In the genomic region with DNA sequence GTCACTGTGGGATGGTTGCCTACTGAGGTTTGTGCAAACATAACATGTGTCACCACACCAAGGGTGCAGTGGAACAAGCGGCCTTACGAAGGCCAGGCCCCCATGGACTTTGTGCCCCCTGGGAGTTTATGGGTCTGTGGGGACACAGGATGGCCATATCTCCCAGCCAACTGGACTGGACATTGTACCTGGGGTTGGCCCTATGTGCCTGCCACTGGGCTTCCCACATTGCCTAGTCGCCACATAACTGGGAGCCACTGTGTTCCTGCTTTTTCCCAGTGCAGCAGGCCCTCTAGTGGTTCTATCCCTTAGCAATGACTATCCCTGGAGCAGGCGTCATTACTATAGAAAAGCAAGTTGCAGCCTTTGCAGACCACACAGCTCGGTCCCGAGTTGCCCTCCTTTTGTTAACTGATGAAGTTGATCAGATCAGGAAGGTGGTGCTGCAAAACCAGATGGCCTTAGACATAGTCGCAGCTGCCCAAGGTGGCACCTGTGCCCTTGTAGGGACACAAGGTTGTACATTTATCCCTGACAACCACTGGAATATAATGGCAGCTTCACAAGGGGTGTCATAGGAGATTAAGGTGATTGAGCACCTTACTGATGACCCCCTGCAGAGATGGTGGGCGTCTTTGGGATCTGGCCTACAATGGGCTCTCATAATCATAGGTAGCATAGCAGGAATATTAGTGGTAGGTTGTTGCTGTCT, we compare ENCODE assay signal across 9 cellular contexts. TPM values are rescaled to one million over a fixed set of nuclear protein-coding genes. Genes with fewer than 3 reads are reported as not detected.
DNase-seq lines count a peak whose midpoint lies in the region; ATAC-seq, FAIRE-seq and TF ChIP-seq lines count a peak whose summit lies in the region.
"Had no signal": no experiment of that assay in that cellular context is flagged by ENCODE, and none has a peak within 500 bp of the region (broad histone marks: within the 10 kb centered on the region; RNA-seq: fewer than 3 reads in every experiment).

No MANE protein-coding gene starts in this region.

- FAIRE-seq in D721Med (lab: Jason Lieb, UNC), result no peak
- FAIRE-seq in K562 (lab: Jason Lieb, UNC), result peak; percentile 75

- in situ Hi-C loops in K562 (cut with MboI), result loop anchor here (10.0 kb wide), 1 partner anchor 192 kb away; a partner anchor contains a TSS

- no peaks in the 10 kb centered on the region for H3K79me2 ChIP-seq in K562 (ENCODE audit: control insufficient read depth, insufficient read depth, low read length)

- POLR2A ChIA-PET in K562 (lab: Yijun Ruan, JAX), result interaction anchor here (0.6 to 1.4 kb wide), 3 partner anchors 16 to 252 kb away, joined by 3 read pairs; no protein-coding TSS in a partner anchor

- peak; percentile 78 to 91 for TF ChIP-seq RAD21 in K562 (CRISPR knock-in tag; conservative IDR thresholded peaks at IDR 0.05 in 1 of 2, IDR thresholded peaks at IDR 0.05 in 1 of 2)

- peak overlapping the region; percentile 40; the same call in 1 of the 2 replicates for H2AFZ ChIP-seq in K562 (ENCODE audit: low read depth, low read length)

- H3K9me3 ChIP-seq in K562 (replicated peaks; ENCODE audit: control insufficient read depth, insufficient read depth, low read depth, low read length) (no peaks in the 10 kb centered on the region), suprapubic skin (no peaks in the 10 kb centered on the region)

- TF ChIP-seq CTCF in D721Med (IDR thresholded peaks at IDR 0.05; ENCODE audit: insufficient read depth, missing control alignments), result peak; percentile 50
- TF ChIP-seq CTCF in K562 (IDR thresholded peaks at IDR 0.05 in 2 of 3, conservative IDR thresholded peaks at IDR 0.05 in 1 of 3; ENCODE audit: insufficient read depth in 2 of 3, low read depth in 1 of 3, low read length in 3 of 3), result peak; percentile 64 to 72 (median 71)
- peak in 1 of 2 donors; percentile 39 for TF ChIP-seq CTCF in suprapubic skin (IDR thresholded peaks at IDR 0.05)

- H3K9me3 Mint-ChIP-seq in activated CD8-positive, alpha-beta memory T cell treated with anti-CD3 and anti-CD28 coated beads, Interleukin-2, amount 10 ng/mL, durations not matched to agents 7 days and 5 days (ENCODE audit: low read depth), result no peaks in the 10 kb centered on the region
- no peaks in the 10 kb centered on the region for H3K9me3 Mint-ChIP-seq in activated T-helper 17 cell treated with anti-CD3 and anti-CD28 coated beads, Interleukin-2, amount 50 U/mL, for 72 hours

- peaks cover 0 to 6% of the 10 kb centered on the region in 2 experiments; a peak in 3 of 5 replicates for H3K4me1 ChIP-seq in K562 (replicated peaks in 1 of 2; ENCODE audit: control insufficient read depth in 2 of 2, insufficient read depth in 2 of 2, low read length in 2 of 2)
- H3K4me1 ChIP-seq in suprapubic skin, result peaks cover 10% of the 10 kb centered on the region

- intact Hi-C loops in K562 (cut with micrococcal nuclease), result loop anchor here (1.0 to 5.0 kb wide), 5 partner anchors 59 to 344 kb away; a partner anchor contains a TSS

- CTCF ChIA-PET in K562 (lab: Yijun Ruan, JAX; ENCODE audit: low intra/inter-chr PET ratio), result interaction anchor here (0.6 to 1.7 kb wide), 3 partner anchors 75 to 279 kb away, joined by 3 to 7 read pairs (median 3); no protein-coding TSS in a partner anchor
- CTCF ChIA-PET in activated CD8-positive, alpha-beta memory T cell treated with anti-CD3 and anti-CD28 coated beads, Interleukin-2, amount 10 ng/mL, durations not matched to agents 7 days and 5 days (lab: Charles Lee), result interaction anchor here (1.1 to 6.7 kb wide), 4 partner anchors 9 to 279 kb away, joined by 4 to 89 read pairs (median 42); a partner anchor contains a TSS

- no peak overlapping the region for H3K27ac Mint-ChIP-seq in activated CD8-positive, alpha-beta memory T cell treated with anti-CD3 and anti-CD28 coated beads, Interleukin-2, amount 10 ng/mL, durations not matched to agents 7 days and 5 days
- H3K27ac Mint-ChIP-seq in activated T-helper 17 cell treated with anti-CD3 and anti-CD28 coated beads, Interleukin-2, amount 50 U/mL, for 72 hours, result no peak overlapping the region

- H3K9ac ChIP-seq in K562 (ENCODE audit: insufficient read depth in 1 of 2, low read depth in 2 of 2, low read length in 2 of 2), result no peak overlapping the region

- H3K36me3 Mint-ChIP-seq in activated CD8-positive, alpha-beta memory T cell treated with anti-CD3 and anti-CD28 coated beads, Interleukin-2, amount 10 ng/mL, durations not matched to agents 7 days and 5 days, result no peaks in the 10 kb centered on the region
- no peaks in the 10 kb centered on the region for H3K36me3 Mint-ChIP-seq in activated T-helper 17 cell treated with anti-CD3 and anti-CD28 coated beads, Interleukin-2, amount 50 U/mL, for 72 hours (ENCODE audit: low read depth)

- TF ChIP-seq EP300 in K562 (IDR thresholded peaks at IDR 0.05; ENCODE audit: low read length) (no peak), suprapubic skin (IDR thresholded peaks at IDR 0.05) (no peak)

- no peak overlapping the region for H3K4me3 Mint-ChIP-seq in activated CD8-positive, alpha-beta memory T cell treated with anti-CD3 and anti-CD28 coated beads, Interleukin-2, amount 10 ng/mL, durations not matched to agents 7 days and 5 days
- no peak overlapping the region for H3K4me3 Mint-ChIP-seq in activated T-helper 17 cell treated with anti-CD3 and anti-CD28 coated beads, Interleukin-2, amount 50 U/mL, for 72 hours

- no peaks in the 10 kb centered on the region for H3K36me3 ChIP-seq in K562 (ENCODE audit: control insufficient read depth, insufficient read depth, low read length)
- no peaks in the 10 kb centered on the region for H3K36me3 ChIP-seq in suprapubic skin

- DNase-seq in D721Med (ENCODE audit: insufficient read length, low spot score), result no peak
- peak; percentile 76 for DNase-seq in HuH-7.5 (ENCODE audit: low spot score)
- DNase-seq in K562 (ENCODE audit: extremely low read depth in 1 of 4, low spot score in 3 of 4), result peak in 2 of 4 experiments; percentile 44 to 66
- DNase-seq in medulla oblongata (ENCODE audit: extremely low spot score), result peak; percentile 28
- no peak for DNase-seq in activated CD8-positive, alpha-beta memory T cell treated with anti-CD3 and anti-CD28 coated beads, Interleukin-2, amount 10 ng/mL, durations not matched to agents 7 days and 5 days
- DNase-seq in globus pallidus (ENCODE audit: low spot score), result no peak
- DNase-seq in suprapubic skin (ENCODE audit: low spot score in 2 of 2), result no peak

- H3K4me1 Mint-ChIP-seq in activated CD8-positive, alpha-beta memory T cell treated with anti-CD3 and anti-CD28 coated beads, Interleukin-2, amount 10 ng/mL, durations not matched to agents 7 days and 5 days, result peaks cover 10% of the 10 kb centered on the region
- peaks cover 8% of the 10 kb centered on the region for H3K4me1 Mint-ChIP-seq in activated T-helper 17 cell treated with anti-CD3 and anti-CD28 coated beads, Interleukin-2, amount 50 U/mL, for 72 hours

- H3K9me1 ChIP-seq in K562 (ENCODE audit: control insufficient read depth, insufficient read depth, low read length), result no peaks in the 10 kb centered on the region

- H3K4me3 ChIP-seq in K562, result no peak overlapping the region
- no peak overlapping the region for H3K4me3 ChIP-seq in suprapubic skin

- H3K27ac ChIP-seq in K562 (ENCODE audit: extremely low read depth, low read depth, low read length) (no peak overlapping the region), suprapubic skin (no peak overlapping the region)

- ATAC-seq in K562, result peak; percentile 69
- no peak for ATAC-seq in activated CD8-positive, alpha-beta memory T cell treated with anti-CD3 and anti-CD28 coated beads, Interleukin-2, amount 10 ng/mL, durations not matched to agents 7 days and 5 days
- ATAC-seq in activated T-helper 17 cell treated with anti-CD3 and anti-CD28 coated beads, Interleukin-2, amount 50 U/mL, for 72 hours (replicated peaks), result no peak

- no peak overlapping the region for H3K4me2 ChIP-seq in K562 (ENCODE audit: insufficient read depth, low read length)

- WGBS in K562 (ENCODE audit: insufficient coverage, low coverage, missing lambda C conversion rate), result 25% methylated on average over 8 of the region's 8 CpGs
- 45% methylated on average over 8 of the region's 8 CpGs for WGBS in suprapubic skin

- H4K20me1 ChIP-seq in K562 (replicated peaks; ENCODE audit: control insufficient read depth, insufficient read depth, low read length), result no peaks in the 10 kb centered on the region

- no peaks in the 10 kb centered on the region for H3K27me3 Mint-ChIP-seq in activated CD8-positive, alpha-beta memory T cell treated with anti-CD3 and anti-CD28 coated beads, Interleukin-2, amount 10 ng/mL, durations not matched to agents 7 days and 5 days
- no peaks in the 10 kb centered on the region for H3K27me3 Mint-ChIP-seq in activated T-helper 17 cell treated with anti-CD3 and anti-CD28 coated beads, Interleukin-2, amount 50 U/mL, for 72 hours

- BruUV-seq in K562 (replicated peaks; lab: Mats Ljungman, UMichigan), result no TSS peak

- TF ChIP-seq POLR2A in K562 (conservative IDR thresholded peaks at IDR 0.05) (no peak), suprapubic skin (IDR thresholded peaks at IDR 0.05) (no peak)

- H3K27me3 ChIP-seq in K562 (ENCODE audit: control insufficient read depth in 2 of 2, insufficient read depth in 2 of 2, low read length in 2 of 2) (no peaks in the 10 kb centered on the region), suprapubic skin (no peaks in the 10 kb centered on the region)

RNA-seq across cellular contexts. Expression of a gene that starts 15.2 kb away (rescaled TPM):
- not detected in 2 replicates for total RNA-seq in K562 (2011; cell fraction: chromatin; rRNA removed; ENCODE audit: low replicate concordance)
- total RNA-seq in K562 (2011; cell fraction: nucleolus; rRNA removed), result not detected in 2 replicates
- total RNA-seq in K562 (2011; cell fraction: nucleoplasm; rRNA removed), result not detected in 2 replicates
- total RNA-seq in K562 (2014; rRNA removed) (not detected in 2 replicates), K562 (2014; rRNA removed; fragmentation: Illumina TruSeq; extraction: Trizol) (not detected in 2 replicates), K562 (2015; rRNA removed; fragmentation: Illumina TruSeq; extraction: Trizol) (not detected in 2 replicates), K562 (2021) (not detected in 2 replicates), suprapubic skin (not detected)
- polyA plus RNA-seq in K562 (2011; rRNA removed) (not detected in 2 replicates), K562 (2014; fragmentation: Illumina TruSeq; extraction: Trizol) (not detected in 2 replicates), K562 (2014; fragmentation: Nextera tagmentation; extraction: Ambion mirVana) (under 1 TPM in 1 of 2 experiments, not detected in 1; 0.24 TPM), K562 (2014; rRNA removed) (not detected in 2 replicates)
- not detected in 2 replicates for polyA plus RNA-seq in K562 (2011; cell fraction: cytosol; rRNA removed)
- polyA plus RNA-seq in K562 (2011; cell fraction: nucleus; rRNA removed), result not detected in 2 replicates
- polyA plus RNA-seq in K562 (2012), result not detected in 2 replicates
- not detected in 2 replicates for polyA minus RNA-seq in K562 (2011; rRNA and poly(A)+ RNA removed)
- polyA minus RNA-seq in K562 (2011; cell fraction: cytosol; rRNA and poly(A)+ RNA removed), result not detected in 2 replicates
- not detected in 2 replicates for polyA minus RNA-seq in K562 (2011; cell fraction: nucleus; rRNA and poly(A)+ RNA removed)
- not detected for total RNA-seq in activated CD8-positive, alpha-beta memory T cell treated with anti-CD3 and anti-CD28 coated beads, Interleukin-2, amount 10 ng/mL, durations not matched to agents 7 days and 5 days
- total RNA-seq in activated T-helper 17 cell treated with anti-CD3 and anti-CD28 coated beads, Interleukin-2, amount 50 U/mL, for 72 hours, result not detected
- polyA plus RNA-seq: esophagus had no signal

RNA-seq across cellular contexts. Expression of a gene that starts 18.5 kb away (rescaled TPM):
- not detected in 2 replicates for total RNA-seq in K562 (2011; cell fraction: chromatin; rRNA removed; ENCODE audit: low replicate concordance)
- total RNA-seq in K562 (2011; cell fraction: nucleolus; rRNA removed), result not detected in 2 replicates
- total RNA-seq in K562 (2011; cell fraction: nucleoplasm; rRNA removed), result not detected in 2 replicates
- not detected in 2 replicates for total RNA-seq in K562 (2014; rRNA removed)
- 0.22 TPM in 1 of 2 replicates, not detected in the other for total RNA-seq in K562 (2014; rRNA removed; fragmentation: Illumina TruSeq; extraction: Trizol)
- total RNA-seq in K562 (2015; rRNA removed; fragmentation: Illumina TruSeq; extraction: Trizol), result not detected in 2 replicates
- total RNA-seq in K562 (2021), result not detected in 2 replicates
- not detected in 2 replicates for polyA plus RNA-seq in K562 (2011; rRNA removed)
- polyA plus RNA-seq in K562 (2011; cell fraction: cytosol; rRNA removed), result not detected in 2 replicates
- polyA plus RNA-seq in K562 (2011; cell fraction: nucleus; rRNA removed), result not detected in 2 replicates
- polyA plus RNA-seq in K562 (2012), result not detected in 2 replicates
- polyA plus RNA-seq in K562 (2014; fragmentation: Illumina TruSeq; extraction: Trizol), result 0.16 TPM in 1 of 2 replicates, not detected in the other
- polyA plus RNA-seq in K562 (2014; fragmentation: Nextera tagmentation; extraction: Ambion mirVana), result under 1 TPM in 1 of 2 experiments, not detected in 1; 0.29 TPM
- not detected in 2 replicates for polyA plus RNA-seq in K562 (2014; rRNA removed)
- polyA minus RNA-seq in K562 (2011; rRNA and poly(A)+ RNA removed), result not detected in 2 replicates
- not detected in 2 replicates for polyA minus RNA-seq in K562 (2011; cell fraction: cytosol; rRNA and poly(A)+ RNA removed)
- not detected in 2 replicates for polyA minus RNA-seq in K562 (2011; cell fraction: nucleus; rRNA and poly(A)+ RNA removed)
- not detected for total RNA-seq in activated CD8-positive, alpha-beta memory T cell treated with anti-CD3 and anti-CD28 coated beads, Interleukin-2, amount 10 ng/mL, durations not matched to agents 7 days and 5 days
- total RNA-seq in activated T-helper 17 cell treated with anti-CD3 and anti-CD28 coated beads, Interleukin-2, amount 50 U/mL, for 72 hours, result not detected
- total RNA-seq in suprapubic skin, result not detected
- polyA plus RNA-seq: esophagus had no signal

RNA-seq across cellular contexts. Expression of a gene that starts 35.1 kb away (rescaled TPM):
- not detected in 2 replicates for total RNA-seq in K562 (2011; cell fraction: chromatin; rRNA removed; ENCODE audit: low replicate concordance)
- not detected in 2 replicates for total RNA-seq in K562 (2011; cell fraction: nucleolus; rRNA removed)
- total RNA-seq in K562 (2011; cell fraction: nucleoplasm; rRNA removed), result not detected in 2 replicates
- not detected in 2 replicates for total RNA-seq in K562 (2014; rRNA removed)
- not detected in 2 replicates for total RNA-seq in K562 (2014; rRNA removed; fragmentation: Illumina TruSeq; extraction: Trizol)
- not detected in 2 replicates for total RNA-seq in K562 (2015; rRNA removed; fragmentation: Illumina TruSeq; extraction: Trizol)
- total RNA-seq in K562 (2021), result not detected in 2 replicates
- not detected in 2 replicates for polyA plus RNA-seq in K562 (2011; rRNA removed)
- not detected in 2 replicates for polyA plus RNA-seq in K562 (2011; cell fraction: cytosol; rRNA removed)
- not detected in 2 replicates for polyA plus RNA-seq in K562 (2011; cell fraction: nucleus; rRNA removed)
- polyA plus RNA-seq in K562 (2012), result not detected in 2 replicates
- polyA plus RNA-seq in K562 (2014; fragmentation: Illumina TruSeq; extraction: Trizol), result not detected in 2 replicates
- polyA plus RNA-seq in K562 (2014; fragmentation: Nextera tagmentation; extraction: Ambion mirVana), result not detected
- polyA plus RNA-seq in K562 (2014; rRNA removed), result not detected in 2 replicates
- not detected in 2 replicates for polyA minus RNA-seq in K562 (2011; rRNA and poly(A)+ RNA removed)
- not detected in 2 replicates for polyA minus RNA-seq in K562 (2011; cell fraction: cytosol; rRNA and poly(A)+ RNA removed)
- not detected in 2 replicates for polyA minus RNA-seq in K562 (2011; cell fraction: nucleus; rRNA and poly(A)+ RNA removed)
- not detected for total RNA-seq in activated CD8-positive, alpha-beta memory T cell treated with anti-CD3 and anti-CD28 coated beads, Interleukin-2, amount 10 ng/mL, durations not matched to agents 7 days and 5 days
- total RNA-seq in activated T-helper 17 cell treated with anti-CD3 and anti-CD28 coated beads, Interleukin-2, amount 50 U/mL, for 72 hours, result not detected
- total RNA-seq in suprapubic skin, result not detected
- polyA plus RNA-seq: esophagus had no signal

RNA-seq across cellular contexts. Expression of a gene that starts 45.5 kb away (rescaled TPM):
- not detected in 2 replicates for total RNA-seq in K562 (2011; cell fraction: chromatin; rRNA removed; ENCODE audit: low replicate concordance)
- not detected in 2 replicates for total RNA-seq in K562 (2011; cell fraction: nucleolus; rRNA removed)
- total RNA-seq in K562 (2011; cell fraction: nucleoplasm; rRNA removed), result not detected in 2 replicates
- total RNA-seq in K562 (2014; rRNA removed), result not detected in 2 replicates
- not detected in 2 replicates for total RNA-seq in K562 (2014; rRNA removed; fragmentation: Illumina TruSeq; extraction: Trizol)
- total RNA-seq in K562 (2015; rRNA removed; fragmentation: Illumina TruSeq; extraction: Trizol), result not detected in 2 replicates
- not detected in 2 replicates for total RNA-seq in K562 (2021)
- polyA plus RNA-seq in K562 (2011; rRNA removed), result not detected in 2 replicates
- polyA plus RNA-seq in K562 (2011; cell fraction: cytosol; rRNA removed), result not detected in 2 replicates
- not detected in 2 replicates for polyA plus RNA-seq in K562 (2011; cell fraction: nucleus; rRNA removed)
- not detected in 2 replicates for polyA plus RNA-seq in K562 (2012)
- polyA plus RNA-seq in K562 (2014; fragmentation: Illumina TruSeq; extraction: Trizol), result not detected in 2 replicates
- polyA plus RNA-seq in K562 (2014; fragmentation: Nextera tagmentation; extraction: Ambion mirVana), result not detected
- not detected in 2 replicates for polyA plus RNA-seq in K562 (2014; rRNA removed)
- polyA minus RNA-seq in K562 (2011; rRNA and poly(A)+ RNA removed), result not detected in 2 replicates
- not detected in 2 replicates for polyA minus RNA-seq in K562 (2011; cell fraction: cytosol; rRNA and poly(A)+ RNA removed)
- not detected in 2 replicates for polyA minus RNA-seq in K562 (2011; cell fraction: nucleus; rRNA and poly(A)+ RNA removed)
- not detected for total RNA-seq in activated CD8-positive, alpha-beta memory T cell treated with anti-CD3 and anti-CD28 coated beads, Interleukin-2, amount 10 ng/mL, durations not matched to agents 7 days and 5 days
- not detected for total RNA-seq in activated T-helper 17 cell treated with anti-CD3 and anti-CD28 coated beads, Interleukin-2, amount 50 U/mL, for 72 hours
- not detected for total RNA-seq in suprapubic skin
- polyA plus RNA-seq: esophagus had no signal

Comparison
In these comparisons a context has a peak if more than half of its experiments do, and no peak if none do; other contexts are left out.
1. DNase-seq: peak in HuH-7.5 (single experiment) and medulla oblongata (single experiment); none in D721Med (single experiment), activated CD8-positive, alpha-beta memory T cell treated with anti-CD3 and anti-CD28 coated beads, Interleukin-2, amount 10 ng/mL, durations not matched to agents 7 days and 5 days (single experiment), globus pallidus (single experiment) and suprapubic skin (0 of 2).